8 cellular contexts compared by ENCODE assay signal in genomic region chr2:53786371-53787254, GRCh38. TPM values are rescaled to one million over a fixed set of nuclear protein-coding genes. Genes with fewer than 3 reads are reported as not detected.
DNase-seq lines count a peak whose midpoint lies in the region; ATAC-seq and TF ChIP-seq lines count a peak whose summit lies in the region.

A gene with protein sequence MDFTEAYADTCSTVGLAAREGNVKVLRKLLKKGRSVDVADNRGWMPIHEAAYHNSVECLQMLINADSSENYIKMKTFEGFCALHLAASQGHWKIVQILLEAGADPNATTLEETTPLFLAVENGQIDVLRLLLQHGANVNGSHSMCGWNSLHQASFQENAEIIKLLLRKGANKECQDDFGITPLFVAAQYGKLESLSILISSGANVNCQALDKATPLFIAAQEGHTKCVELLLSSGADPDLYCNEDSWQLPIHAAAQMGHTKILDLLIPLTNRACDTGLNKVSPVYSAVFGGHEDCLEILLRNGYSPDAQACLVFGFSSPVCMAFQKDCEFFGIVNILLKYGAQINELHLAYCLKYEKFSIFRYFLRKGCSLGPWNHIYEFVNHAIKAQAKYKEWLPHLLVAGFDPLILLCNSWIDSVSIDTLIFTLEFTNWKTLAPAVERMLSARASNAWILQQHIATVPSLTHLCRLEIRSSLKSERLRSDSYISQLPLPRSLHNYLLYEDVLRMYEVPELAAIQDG (minus strand): TSS chr2:53786953. CDS start chr2:53765572, 21,381 bp downstream.
Gene ERLEC1 (plus strand): TSS chr2:53787044. CDS start chr2:53787211, 167 bp downstream.

- H3K27me3 ChIP-seq in mammary epithelial cell (ENCODE audit: insufficient read depth, low read length) (no peaks in the 10 kb centered on the region), smooth muscle cell (ENCODE audit: low read depth) (no peaks in the 10 kb centered on the region)

- H3K36me3 ChIP-seq in mammary epithelial cell (ENCODE audit: insufficient read depth, low read length) (no peaks in the 10 kb centered on the region), smooth muscle cell (ENCODE audit: low read depth) (no peaks in the 10 kb centered on the region)

- H3K9ac ChIP-seq in mammary epithelial cell (ENCODE audit: insufficient read depth, low read length) (peak within 1 kb of the TSS; percentile 85), smooth muscle cell (ENCODE audit: low read depth) (peak within 1 kb of the TSS; percentile 87)

- CTCF ChIA-PET in mammary epithelial cell (lab: Charles Lee; ENCODE audit: low non-redundant PET) = no interaction called here

- H3K4me2 ChIP-seq in mammary epithelial cell (ENCODE audit: insufficient read depth, low read depth, low read length) = peak within 1 kb of the TSS; percentile 77
- peak within 1 kb of the TSS; percentile 99 for H3K4me2 ChIP-seq in smooth muscle cell

- in situ Hi-C loops in ACHN (cut with HindIII; ENCODE audit: low pct_ligation_motif_present, low pct_unique_long_range_greater_than_20kb, low sequenced_read_pairs) = no loop called here
- in situ Hi-C loops in mammary epithelial cell (cut with MboI; ENCODE audit: low sequenced_read_pairs in 2 of 2) = no loop called here

- peak within 1 kb of the TSS; percentile 95 for H2AFZ ChIP-seq in mammary epithelial cell (ENCODE audit: low read depth, low read length)
- peak within 1 kb of the TSS; percentile 91 for H2AFZ ChIP-seq in smooth muscle cell (ENCODE audit: low read depth)

- dilution Hi-C loops in mammary epithelial cell (cut with HindIII; ENCODE audit: low sequenced_read_pairs) = no loop called here

- peaks cover 21% of the 10 kb centered on the region for H3K4me1 ChIP-seq in mammary epithelial cell (ENCODE audit: insufficient read depth, low read length)
- H3K4me1 ChIP-seq in smooth muscle cell (ENCODE audit: low read depth) = peaks cover 21% of the 10 kb centered on the region

- intact Hi-C loops in mammary epithelial cell (cut with micrococcal nuclease) = loop anchor here (10.0 kb wide), 2 partner anchors 258 to 298 kb away; no protein-coding TSS in a partner anchor

- peaks cover 7% of the 10 kb centered on the region for H3F3A ChIP-seq in smooth muscle cell (ENCODE audit: low read depth)

- 0% methylated on average over 22 of the region's 76 CpGs for WGBS in mammary epithelial cell (ENCODE audit: low coverage, missing lambda C conversion rate)
- WGBS in smooth muscle cell (ENCODE audit: low lambda C conversion rate) = 1% methylated on average over 73 of the region's 76 CpGs

- peak within 1 kb of the TSS; percentile 48 for H3K27ac ChIP-seq in mammary epithelial cell (ENCODE audit: insufficient read depth, low read depth, low read length)
- H3K27ac ChIP-seq in smooth muscle cell (ENCODE audit: low read depth) = peak within 1 kb of the TSS; percentile 71

- no peak for TF ChIP-seq CTCF in WI38 (IDR thresholded peaks at IDR 0.05; ENCODE audit: low read depth, low read length)
- TF ChIP-seq CTCF in mammary epithelial cell (conservative IDR thresholded peaks at IDR 0.05 in 1 of 2, IDR thresholded peaks at IDR 0.05 in 1 of 2; ENCODE audit: extremely low read depth in 1 of 2, insufficient read depth in 1 of 2, low read depth in 1 of 2, low read length in 2 of 2) = no peak
- TF ChIP-seq CTCF in smooth muscle cell (IDR thresholded peaks at IDR 0.05; ENCODE audit: borderline replicate concordance, insufficient read depth, poor library complexity, severe bottlenecking) = no peak

- ATAC-seq in GM18873 (IDR thresholded peaks at IDR 0.05; ENCODE audit: low FRiP score, unreplicated experiment) = peak; percentile 96
- ATAC-seq in HG03135 (IDR thresholded peaks at IDR 0.05; ENCODE audit: unreplicated experiment) = peak; percentile 95

- TSS peak; percentile 51 for BruUV-seq in mammary epithelial cell (replicated peaks; lab: Mats Ljungman, UMichigan)

- H3K9me3 ChIP-seq in mammary epithelial cell (replicated peaks; ENCODE audit: insufficient read depth, low read length) = no peaks in the 10 kb centered on the region
- no peaks in the 10 kb centered on the region for H3K9me3 ChIP-seq in smooth muscle cell (replicated peaks; ENCODE audit: low read depth)

- peak within 1 kb of the TSS; percentile 88 for H3K4me3 ChIP-seq in WI38 (ENCODE audit: low read depth, low read length)
- H3K4me3 ChIP-seq in mammary epithelial cell (replicated peaks in 1 of 3; ENCODE audit: insufficient read depth in 1 of 3, low read depth in 2 of 3, low read length in 3 of 3) = peak within 1 kb of the TSS; percentile 84 to 94 (median 84)
- H3K4me3 ChIP-seq in smooth muscle cell = peak within 1 kb of the TSS; percentile 91

- DNase-seq in ACHN (peak; percentile 83), NCI-H2227 (lab: John Stamatoyannopoulos, UW; ENCODE audit: unreplicated experiment) (peak; percentile 96), mammary epithelial cell (peak; percentile 83), iPS-NIHi11 (ENCODE audit: low spot score) (peak; percentile 92), smooth muscle cell (lab: John Stamatoyannopoulos, UW; ENCODE audit: unreplicated experiment) (peak; percentile 53)

- H4K20me1 ChIP-seq in mammary epithelial cell (ENCODE audit: insufficient read depth, low read length) (no peaks in the 10 kb centered on the region), smooth muscle cell (ENCODE audit: low read depth) (peaks cover 46% of the 10 kb centered on the region)

- H3K79me2 ChIP-seq in mammary epithelial cell (ENCODE audit: insufficient read depth, low read length) (peaks cover 95% of the 10 kb centered on the region), smooth muscle cell (ENCODE audit: low read depth) (peaks cover 93% of the 10 kb centered on the region)

RNA-seq across cellular contexts. Expression of the first gene that starts in this region (rescaled TPM):
- total RNA-seq in mammary epithelial cell = 10 to 100 TPM; 18.2 to 22.0 TPM
- polyA plus RNA-seq in mammary epithelial cell = 10.4 TPM
- 13.2 TPM for polyA minus RNA-seq in mammary epithelial cell
- 24.9 and 31.6 TPM in 2 replicates for total RNA-seq in smooth muscle cell
- 16.0 and 19.0 TPM in 2 replicates for polyA plus RNA-seq in smooth muscle cell

RNA-seq across cellular contexts. Expression of gene ERLEC1, which starts in this region (rescaled TPM):
- 10 to 100 TPM; 34.2 to 53.7 TPM for total RNA-seq in mammary epithelial cell
- polyA plus RNA-seq in mammary epithelial cell = 23.5 TPM
- polyA minus RNA-seq in mammary epithelial cell = 13.5 TPM
- total RNA-seq in smooth muscle cell = 94.0 and 107 TPM in 2 replicates
- polyA plus RNA-seq in smooth muscle cell = 88.2 and 106 TPM in 2 replicates

Comparison
In these comparisons a context has a peak if more than half of its experiments do, and no peak if none do; other contexts are left out.
1. Peak in every context shown above with its lines: DNase-seq, ATAC-seq, H3K4me3 ChIP-seq and H3K27ac ChIP-seq.